Comparison of ENCODE assay signal across 8 cellular contexts in the genomic region with DNA sequence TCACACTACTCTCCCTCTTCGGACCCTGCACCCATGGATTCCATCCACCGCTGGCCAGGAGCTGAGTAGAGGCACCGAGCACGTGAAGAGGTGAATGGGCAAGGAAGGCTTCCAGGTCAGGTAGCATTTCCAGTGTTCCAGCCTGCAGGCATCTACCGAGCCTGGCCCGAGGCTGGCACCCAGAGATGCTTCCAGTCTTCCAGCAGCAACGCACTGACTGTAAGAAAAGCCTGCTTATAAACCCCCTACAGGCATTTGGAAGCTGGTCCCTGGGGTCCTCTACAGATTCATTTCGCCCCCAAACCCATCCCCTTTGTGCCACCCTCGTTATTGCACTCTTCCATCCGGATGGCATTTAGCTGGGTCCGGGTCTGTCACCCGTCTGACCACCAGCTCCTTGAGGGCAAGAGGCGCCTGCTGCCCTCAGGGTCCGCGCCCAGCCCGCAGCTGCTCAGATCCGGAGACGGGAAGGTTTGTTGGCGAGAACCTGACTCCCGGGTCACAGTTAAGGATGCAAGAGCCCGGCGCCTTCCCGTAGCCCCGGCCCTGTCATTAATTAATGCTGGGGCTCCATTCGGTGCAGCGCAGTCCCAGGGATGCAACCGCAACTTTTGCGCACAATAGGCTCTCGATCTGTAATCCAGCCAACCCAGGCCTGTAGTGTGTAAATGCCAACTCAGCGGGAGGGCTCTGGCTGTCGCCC. TPM values are rescaled to one million over a fixed set of nuclear protein-coding genes. Genes with fewer than 3 reads are reported as not detected.
DNase-seq lines count a peak whose midpoint lies in the region; ATAC-seq, FAIRE-seq and TF ChIP-seq lines count a peak whose summit lies in the region.

No MANE protein-coding gene starts in this region.

- peaks cover 28% of the 10 kb centered on the region for H3K4me1 ChIP-seq in mucosa of descending colon (ENCODE audit: low read depth)

- H3K27ac Mint-ChIP-seq in T-helper 1 cell treated with Interleukin-12 subunit alpha and Interleukin-12 subunit beta and Interleukin-4 antibody, amounts not matched to agents 30 μg/mL and 1 μg/mL, for 36 hours: peak overlapping the region; percentile 87

- H3K27ac ChIP-seq in HL-60 (replicated peaks): peak overlapping the region; percentile 90

- no peak for TF ChIP-seq CTCF in HL-60 (IDR thresholded peaks at IDR 0.05; ENCODE audit: insufficient read depth, low read length)
- no peak for TF ChIP-seq CTCF in bronchial epithelial cell (IDR thresholded peaks at IDR 0.05; ENCODE audit: insufficient read depth, low read length, severe bottlenecking)
- no peak for TF ChIP-seq CTCF in mucosa of descending colon (IDR thresholded peaks at IDR 0.05)

- H3K9me3 Mint-ChIP-seq in T-helper 1 cell treated with Interleukin-12 subunit alpha and Interleukin-12 subunit beta and Interleukin-4 antibody, amounts not matched to agents 30 μg/mL and 1 μg/mL, for 36 hours: no peaks in the 10 kb centered on the region

- peaks cover 14% of the 10 kb centered on the region for H3K27me3 Mint-ChIP-seq in T-helper 1 cell treated with Interleukin-12 subunit alpha and Interleukin-12 subunit beta and Interleukin-4 antibody, amounts not matched to agents 30 μg/mL and 1 μg/mL, for 36 hours (ENCODE audit: low read depth)

- intact Hi-C loops in mucosa of descending colon (cut with DNase I, micrococcal nuclease): no loop called here

- H3K9me3 ChIP-seq in mucosa of descending colon: no peaks in the 10 kb centered on the region

- no peaks in the 10 kb centered on the region for H3K36me3 ChIP-seq in bronchial epithelial cell (ENCODE audit: control insufficient read depth, insufficient read depth, low read length)
- H3K36me3 ChIP-seq in mucosa of descending colon (ENCODE audit: low read depth): no peaks in the 10 kb centered on the region

- ATAC-seq in mucosa of descending colon (no peak), GM21515 (IDR thresholded peaks at IDR 0.05; ENCODE audit: unreplicated experiment) (no peak)

- no peak for FAIRE-seq in bronchial epithelial cell (lab: Jason Lieb, UNC)

- H3K27me3 ChIP-seq in HL-60 (ENCODE audit: insufficient read depth, poor library complexity, severe bottlenecking): no peaks in the 10 kb centered on the region
- no peaks in the 10 kb centered on the region for H3K27me3 ChIP-seq in bronchial epithelial cell (ENCODE audit: control insufficient read depth, insufficient read depth, low read length)

- peak overlapping the region; percentile 94 for H3K4me3 ChIP-seq in HL-60 (replicated peaks; ENCODE audit: insufficient read depth, low read length)
- H3K4me3 ChIP-seq in bronchial epithelial cell (ENCODE audit: low read depth, low read length): peak overlapping the region; percentile 77
- H3K4me3 ChIP-seq in mucosa of descending colon: peak overlapping the region; percentile 88

- peak overlapping the region; percentile 87 for H3K4me3 Mint-ChIP-seq in T-helper 1 cell treated with Interleukin-12 subunit alpha and Interleukin-12 subunit beta and Interleukin-4 antibody, amounts not matched to agents 30 μg/mL and 1 μg/mL, for 36 hours

- DNase-seq in T-helper 1 cell (no peak), HL-60 (ENCODE audit: low read depth in 1 of 2, low spot score in 1 of 2) (no peak), bronchial epithelial cell (ENCODE audit: low read depth) (no peak), mucosa of descending colon (peak in 1 of 3 donors; percentile 34), NCI-H2107 (lab: John Stamatoyannopoulos, UW) (no peak), UCSD-AML1 (lab: John Stamatoyannopoulos, UW; ENCODE audit: unreplicated experiment) (no peak)

- H3K36me3 Mint-ChIP-seq in T-helper 1 cell treated with Interleukin-12 subunit alpha and Interleukin-12 subunit beta and Interleukin-4 antibody, amounts not matched to agents 30 μg/mL and 1 μg/mL, for 36 hours (ENCODE audit: low read depth): peaks cover 8% of the 10 kb centered on the region

- H3K4me1 Mint-ChIP-seq in T-helper 1 cell treated with Interleukin-12 subunit alpha and Interleukin-12 subunit beta and Interleukin-4 antibody, amounts not matched to agents 30 μg/mL and 1 μg/mL, for 36 hours (ENCODE audit: low read depth): peaks cover 35% of the 10 kb centered on the region

RNA-seq across cellular contexts. Expression of gene MARK3, which starts 0.6 kb away (rescaled TPM):
- total RNA-seq in bronchial epithelial cell (77.9 and 98.7 TPM in 2 replicates), mucosa of descending colon (10 to 100 TPM; 60.8 to 85.7 (median 66.8) TPM)

RNA-seq across cellular contexts. Expression of gene EIF5, which starts 50.6 kb away (rescaled TPM):
- 133 and 180 TPM in 2 replicates for total RNA-seq in bronchial epithelial cell
- total RNA-seq in mucosa of descending colon: 100 to 1,000 TPM; 255 to 342 (median 314) TPM
